ENCODE assay signal across 19 cellular contexts in the genomic region with DNA sequence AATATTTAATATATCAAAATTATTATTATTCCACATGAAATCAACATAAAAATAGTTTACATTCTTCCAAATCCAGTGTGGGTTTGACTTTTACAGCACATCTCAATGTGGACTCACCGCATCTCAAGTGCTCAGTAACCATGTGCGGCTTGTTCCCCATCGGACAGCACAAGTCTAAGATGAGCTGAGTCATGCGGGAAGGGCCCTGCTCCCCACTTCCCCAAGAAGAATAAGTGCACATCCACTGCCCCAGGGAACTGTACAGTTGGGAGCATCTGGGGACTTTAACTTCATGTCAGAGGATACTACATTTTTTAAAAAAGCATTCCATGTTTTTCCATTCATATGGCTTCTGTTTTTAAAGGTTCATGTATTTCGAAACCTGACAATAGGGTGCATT.
A peak's percentile ranks its signal among the peaks of the same experiment; 100 is the strongest.
DNase-seq lines count a peak whose midpoint lies in the region; ATAC-seq and TF ChIP-seq lines count a peak whose summit lies in the region.
"Had no signal": no experiment of that assay in that cellular context is flagged by ENCODE, and none has a peak within 500 bp of the region (broad histone marks: within the 10 kb centered on the region; RNA-seq: fewer than 3 reads in every experiment).

No MANE protein-coding gene starts in this region.

- no peaks in the 10 kb centered on the region for H3K36me3 ChIP-seq in sigmoid colon

- peaks cover 2% of the 10 kb centered on the region for H3K36me3 Mint-ChIP-seq in effector memory CD8-positive, alpha-beta T cell (ENCODE audit: insufficient read depth)
- H3K36me3 Mint-ChIP-seq: CD8-positive, alpha-beta T cell; T-cell had no signal

- WGBS in sigmoid colon, 2 donors = 74 to 92% methylated on average over 5 of the region's 5 CpGs

- no peak overlapping the region for H3K4me3 Mint-ChIP-seq in effector memory CD8-positive, alpha-beta T cell
- H3K4me3 Mint-ChIP-seq: CD8-positive, alpha-beta T cell; HFFc6; T-cell had no signal

- H3K4me1 ChIP-seq in sigmoid colon = peaks cover 0 to 11% (median 0%) of the 10 kb centered on the region in 4 donors

- no peak overlapping the region for H3K4me3 ChIP-seq in HL-60 (replicated peaks; ENCODE audit: insufficient read depth, low read length)
- no peak overlapping the region for H3K4me3 ChIP-seq in sigmoid colon
- H3K4me3 ChIP-seq: SK-N-MC had no signal

- no peaks in the 10 kb centered on the region for H3K27me3 Mint-ChIP-seq in effector memory CD8-positive, alpha-beta T cell
- H3K27me3 Mint-ChIP-seq: T-cell had no signal

- H3K9me3 Mint-ChIP-seq in effector memory CD8-positive, alpha-beta T cell = peaks cover 8 to 14% of the 10 kb centered on the region in 2 donors

- TF ChIP-seq CTCF in HL-60 (IDR thresholded peaks at IDR 0.05; ENCODE audit: insufficient read depth, low read length) = no peak
- no peak for TF ChIP-seq CTCF in sigmoid colon (IDR thresholded peaks at IDR 0.05)

- H3K27me3 ChIP-seq in HL-60 (ENCODE audit: insufficient read depth, poor library complexity, severe bottlenecking) (no peaks in the 10 kb centered on the region), sigmoid colon (no peaks in the 10 kb centered on the region)

- TF ChIP-seq EP300 in sigmoid colon (IDR thresholded peaks at IDR 0.05) = no peak

- no peak overlapping the region for H3K27ac Mint-ChIP-seq in effector memory CD8-positive, alpha-beta T cell
- H3K27ac Mint-ChIP-seq: CD8-positive, alpha-beta T cell; HFFc6; T-cell had no signal

- DNase-seq in A172 (ENCODE audit: low spot score) (peak; percentile 4), HL-60 (ENCODE audit: low read depth in 1 of 2, low spot score in 1 of 2) (peak; percentile 55 to 81), MV-4-11 (lab: John Stamatoyannopoulos, UW) (peak; percentile 90), RPMI7951 (ENCODE audit: low read depth) (peak; percentile 59), sigmoid colon (no peak), putamen (ENCODE audit: low spot score) (no peak)
- no peak for DNase-seq in activated effector memory CD4-positive, alpha-beta T cell treated with anti-CD3 and anti-CD28 coated beads, Interleukin-2, amount 50 U/mL, for 16 hours
- DNase-seq in effector memory CD8-positive, alpha-beta T cell = no peak
- DNase-seq: CD8-positive, alpha-beta T cell; DMS53; HFFc6; NCI-H1417 treated with DMSO at 0.1 percent for 48 hours; NCI-H187 treated with DMSO at 0.1 percent for 48 hours; NCI-H2227 treated with DMSO at 0.1 percent for 48 hours; NCI-H524; Right ventricle myocardium superior; T-cell had no signal

- H3K4me1 Mint-ChIP-seq in effector memory CD8-positive, alpha-beta T cell (ENCODE audit: low read depth in 2 of 2) = no peaks in the 10 kb centered on the region
- H3K4me1 Mint-ChIP-seq: T-cell had no signal

- ATAC-seq in effector memory CD8-positive, alpha-beta T cell (replicated peaks) = no peak
- ATAC-seq: CD8-positive, alpha-beta T cell; T-cell had no signal

- H3K27ac ChIP-seq in HL-60 (replicated peaks) (no peak overlapping the region), sigmoid colon (no peak overlapping the region)
- H3K27ac ChIP-seq: KMS-11, SK-N-MC had no signal

- intact Hi-C loops in sigmoid colon (cut with DNase I) = no loop called here

- no peak for TF ChIP-seq POLR2A in sigmoid colon (IDR thresholded peaks at IDR 0.05)

- no peaks in the 10 kb centered on the region for H3K9me3 ChIP-seq in sigmoid colon

Comparison
In these comparisons a context has a peak if more than half of its experiments do, and no peak if none do; other contexts are left out.
1. DNase-seq: peak in A172 (single experiment), HL-60 (2 of 2), MV-4-11 (single experiment) and RPMI7951 (single experiment); none in activated effector memory CD4-positive, alpha-beta T cell treated with anti-CD3 and anti-CD28 coated beads, Interleukin-2, amount 50 U/mL, for 16 hours (single experiment), effector memory CD8-positive, alpha-beta T cell (0 of 3), sigmoid colon (single experiment) and putamen (single experiment).